28 cellular contexts compared by ENCODE assay signal in the genomic region with DNA sequence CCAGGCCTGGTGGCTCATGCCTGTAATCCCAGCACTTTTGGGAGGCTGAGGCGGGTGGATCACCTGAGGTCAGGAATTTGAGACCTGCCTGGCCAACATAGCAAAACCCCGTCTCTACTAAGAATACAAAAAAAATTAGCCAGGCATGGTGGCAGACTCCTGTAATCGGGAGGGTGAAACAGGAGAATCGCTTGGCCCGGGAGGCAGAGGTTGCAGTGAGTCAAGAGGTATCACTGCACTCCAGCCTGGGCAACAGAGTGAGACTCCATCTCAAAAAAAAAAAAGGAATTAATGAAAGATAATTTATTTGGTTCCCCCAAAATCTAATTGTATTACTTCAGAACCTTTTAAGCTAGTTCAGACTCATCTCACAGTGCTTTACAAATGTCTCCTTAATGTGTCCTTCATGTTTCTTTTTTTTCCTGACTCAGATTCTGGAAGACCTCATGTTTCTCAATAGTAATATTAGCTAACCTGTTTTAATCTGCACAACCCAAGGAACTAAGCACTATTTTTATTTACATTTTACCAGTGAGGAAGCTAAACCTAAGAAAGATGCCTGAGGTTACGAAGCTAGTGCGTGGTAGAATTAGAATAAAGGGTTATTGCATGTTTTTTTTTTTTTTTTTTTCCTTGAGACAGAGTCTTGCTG.
"Had no signal": no experiment of that assay in that cellular context is flagged by ENCODE, and none has a peak within 500 bp of the region (broad histone marks: within the 10 kb centered on the region; RNA-seq: fewer than 3 reads in every experiment).

No MANE protein-coding gene starts in this region.

- H3K27ac ChIP-seq: body of pancreas, esophagus muscularis mucosa, foreskin keratinocyte had no signal

- DNase-seq: activated CD4-positive, alpha-beta T cell treated with anti-CD3 and anti-CD28 coated beads for 4 hours; activated CD4-positive, alpha-beta T cell treated with anti-CD3 and anti-CD28 coated beads, Interleukin-2, amount 50 U/mL, for 1 hour; activated CD4-positive, alpha-beta T cell treated with anti-CD3 and anti-CD28 coated beads, Interleukin-2, amount 50 U/mL, for 48 hours; activated CD4-positive, CD25-positive, alpha-beta regulatory T cell; activated CD4-positive, CD25-positive, alpha-beta regulatory T cell treated with anti-CD3 and anti-CD28 coated beads, Interleukin-2, amount 50 U/mL, for 72 hours; activated CD8-positive, alpha-beta memory T cell treated with anti-CD3 and anti-CD28 coated beads for 24 hours; activated CD8-positive, alpha-beta T cell treated with anti-CD3 and anti-CD28 coated beads for 36 hours; activated effector memory CD4-positive, alpha-beta T cell treated with Interleukin-2 at 50 U/mL for 16 hours; activated gamma-delta T cell treated with Interleukin-2 at 50 U/mL for 16 hours; activated naive CD4-positive, alpha-beta T cell treated with anti-CD3 and anti-CD28 coated beads, Interleukin-2, amount 50 U/mL, for 16 hours; activated naive CD4-positive, alpha-beta T cell treated with Interleukin-2 at 50 U/mL for 16 hours; activated T-cell treated with anti-CD3 and anti-CD28 coated beads, Interleukin-2, amount 50 U/mL, for 4 hours; amygdala; aorta; body of pancreas; caudate nucleus; cortex of kidney; dermis blood vessel endothelial cell; effector CD4-positive, alpha-beta T cell; effector memory CD8-positive, alpha-beta T cell; erythroblast; foreskin keratinocyte; head of caudate nucleus; T-helper 1 cell; T-helper 2 cell had no signal

- ATAC-seq: activated CD8-positive, alpha-beta T cell treated with anti-CD3 and anti-CD28 coated beads for 36 hours; activated T-cell treated with anti-CD3 and anti-CD28 coated beads, Interleukin-2, amount 50 U/mL, for 4 hours; activated T-helper 17 cell treated with anti-CD3 and anti-CD28 coated beads, Interleukin-2, amount 50 U/mL, for 72 hours; body of pancreas; effector memory CD8-positive, alpha-beta T cell; foreskin keratinocyte had no signal

- H3K9me3 ChIP-seq: body of pancreas, esophagus muscularis mucosa had no signal

- H3K27ac Mint-ChIP-seq: activated CD8-positive, alpha-beta T cell treated with anti-CD3 and anti-CD28 coated beads for 36 hours; activated naive CD8-positive, alpha-beta T cell; activated T-helper 17 cell treated with anti-CD3 and anti-CD28 coated beads, Interleukin-2, amount 50 U/mL, for 72 hours had no signal

- H3K27me3 Mint-ChIP-seq: activated CD8-positive, alpha-beta T cell treated with anti-CD3 and anti-CD28 coated beads for 36 hours; activated naive CD8-positive, alpha-beta T cell; activated T-helper 17 cell treated with anti-CD3 and anti-CD28 coated beads, Interleukin-2, amount 50 U/mL, for 72 hours; effector memory CD8-positive, alpha-beta T cell had no signal

- H3K4me3 Mint-ChIP-seq: activated CD8-positive, alpha-beta T cell treated with anti-CD3 and anti-CD28 coated beads for 36 hours; activated naive CD8-positive, alpha-beta T cell; activated T-cell treated with anti-CD3 and anti-CD28 coated beads, Interleukin-2, amount 50 U/mL, for 4 hours; activated T-helper 17 cell treated with anti-CD3 and anti-CD28 coated beads, Interleukin-2, amount 50 U/mL, for 72 hours; effector memory CD8-positive, alpha-beta T cell had no signal

- H3K4me3 ChIP-seq: body of pancreas, esophagus muscularis mucosa had no signal

- H3K27me3 ChIP-seq: body of pancreas, esophagus muscularis mucosa, foreskin keratinocyte had no signal
